10 cellular contexts compared by ENCODE assay signal in the genomic region with DNA sequence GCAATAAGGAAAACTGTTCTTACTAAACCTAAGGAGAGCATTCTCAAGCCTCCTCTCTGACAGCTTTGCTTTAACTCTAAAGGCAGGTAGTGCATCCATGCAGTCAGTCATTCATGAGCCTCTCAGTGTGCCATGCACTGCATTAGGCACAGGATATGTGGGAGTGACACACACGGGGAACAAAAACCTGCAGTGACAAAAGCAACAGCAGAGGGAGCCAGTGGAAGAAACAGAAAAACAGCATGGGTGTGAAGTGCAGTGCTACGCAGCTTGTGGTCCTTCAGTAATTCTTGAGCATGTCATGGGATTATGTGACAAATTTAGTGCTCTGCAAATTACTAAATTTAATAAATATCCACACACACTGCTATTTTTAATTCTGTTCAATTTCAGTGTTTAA.
DNase-seq lines count a peak whose midpoint lies in the region; ATAC-seq and TF ChIP-seq lines count a peak whose summit lies in the region.
"Had no signal": no experiment of that assay in that cellular context is flagged by ENCODE, and none has a peak within 500 bp of the region (broad histone marks: within the 10 kb centered on the region; RNA-seq: fewer than 3 reads in every experiment).

No MANE protein-coding gene starts in this region.

- no peaks in the 10 kb centered on the region for H3K4me1 ChIP-seq in cardiac muscle cell (ENCODE audit: low read depth)

- H3K36me3 ChIP-seq in cardiac muscle cell, result peaks cover 5% of the 10 kb centered on the region

- H3K27me3 Mint-ChIP-seq in activated CD4-positive, alpha-beta memory T cell treated with anti-CD3 and anti-CD28 coated beads, Interleukin-2, amount 10 ng/mL, durations not matched to agents 7 days and 5 days, result no peaks in the 10 kb centered on the region
- H3K27me3 Mint-ChIP-seq in mesothelial cell of epicardium (ENCODE audit: low read depth), result no peaks in the 10 kb centered on the region
- H3K27me3 Mint-ChIP-seq: naive thymus-derived CD8-positive, alpha-beta T cell had no signal

- CTCF ChIA-PET in activated CD4-positive, alpha-beta memory T cell treated with anti-CD3 and anti-CD28 coated beads, Interleukin-2, amount 10 ng/mL, durations not matched to agents 7 days and 5 days (lab: Charles Lee), result interaction anchor here (1.5 to 1.8 kb wide), 2 partner anchors 76 to 78 kb away, joined by 4 to 6 read pairs; no protein-coding TSS in a partner anchor

- H3K4me1 Mint-ChIP-seq in activated CD4-positive, alpha-beta memory T cell treated with anti-CD3 and anti-CD28 coated beads, Interleukin-2, amount 10 ng/mL, durations not matched to agents 7 days and 5 days, result no peaks in the 10 kb centered on the region
- H3K4me1 Mint-ChIP-seq in mesothelial cell of epicardium, result peaks cover 13% of the 10 kb centered on the region

- H3K27ac Mint-ChIP-seq in activated CD4-positive, alpha-beta memory T cell treated with anti-CD3 and anti-CD28 coated beads, Interleukin-2, amount 10 ng/mL, durations not matched to agents 7 days and 5 days, result no peak overlapping the region
- H3K27ac Mint-ChIP-seq in mesothelial cell of epicardium, result no peak overlapping the region

- POLR2A ChIA-PET in activated CD4-positive, alpha-beta memory T cell treated with anti-CD3 and anti-CD28 coated beads, Interleukin-2, amount 10 ng/mL, durations not matched to agents 7 days and 5 days (lab: Charles Lee), result no interaction called here

- H3K4me3 ChIP-seq in cardiac muscle cell, result no peak overlapping the region
- H3K4me3 ChIP-seq in retinal pigment epithelial cell (ENCODE audit: low read length), result no peak overlapping the region
- H3K4me3 ChIP-seq: SK-N-MC had no signal

- in situ Hi-C loops in Caki2 (cut with HindIII; ENCODE audit: low pct_unique_long_range_greater_than_20kb, low sequenced_read_pairs), result no loop called here

- no peak overlapping the region for H3K4me3 Mint-ChIP-seq in activated CD4-positive, alpha-beta memory T cell treated with anti-CD3 and anti-CD28 coated beads, Interleukin-2, amount 10 ng/mL, durations not matched to agents 7 days and 5 days
- H3K4me3 Mint-ChIP-seq in mesothelial cell of epicardium, result no peak overlapping the region
- H3K4me3 Mint-ChIP-seq: naive thymus-derived CD8-positive, alpha-beta T cell had no signal

- no peak overlapping the region for H3K27ac ChIP-seq in cardiac muscle cell
- H3K27ac ChIP-seq: SK-N-MC had no signal

- no peaks in the 10 kb centered on the region for H3K9me3 ChIP-seq in cardiac muscle cell (ENCODE audit: low read depth)

- H3K27me3 ChIP-seq in cardiac muscle cell, result no peaks in the 10 kb centered on the region

- H3K9me3 Mint-ChIP-seq in activated CD4-positive, alpha-beta memory T cell treated with anti-CD3 and anti-CD28 coated beads, Interleukin-2, amount 10 ng/mL, durations not matched to agents 7 days and 5 days, result no peaks in the 10 kb centered on the region
- H3K9me3 Mint-ChIP-seq in mesothelial cell of epicardium, result no peaks in the 10 kb centered on the region
- H3K9me3 Mint-ChIP-seq: naive thymus-derived CD8-positive, alpha-beta T cell had no signal

- peak; percentile 63 for ATAC-seq in GM19351 (IDR thresholded peaks at IDR 0.05; ENCODE audit: unreplicated experiment)
- no peak for ATAC-seq in HG03521 (IDR thresholded peaks at IDR 0.05; ENCODE audit: unreplicated experiment)

- peaks cover 5% of the 10 kb centered on the region for H3K36me3 Mint-ChIP-seq in activated CD4-positive, alpha-beta memory T cell treated with anti-CD3 and anti-CD28 coated beads, Interleukin-2, amount 10 ng/mL, durations not matched to agents 7 days and 5 days (ENCODE audit: low read depth)
- H3K36me3 Mint-ChIP-seq in mesothelial cell of epicardium, result peaks cover 11% of the 10 kb centered on the region

- TF ChIP-seq CTCF in cardiac muscle cell (IDR thresholded peaks at IDR 0.05; ENCODE audit: low read depth, low read length) (peak; percentile 65), retinal pigment epithelial cell (conservative IDR thresholded peaks at IDR 0.05; ENCODE audit: low read depth, low read length) (peak; percentile 75), mesothelial cell of epicardium (IDR thresholded peaks at IDR 0.05; ENCODE audit: unreplicated experiment) (no peak)

- DNase-seq in Caki2 (ENCODE audit: low read depth) (peak; percentile 27), NCI-H146 (lab: John Stamatoyannopoulos, UW) (peak; percentile 85), cardiac muscle cell (ENCODE audit: low read depth in 1 of 2, low spot score in 1 of 2) (peak; percentile 47 to 52), retinal pigment epithelial cell (ENCODE audit: low read depth) (no peak), mesothelial cell of epicardium (ENCODE audit: low spot score in 2 of 2, unreplicated experiment in 2 of 2) (no peak)
- peak; percentile 28 for DNase-seq in activated CD4-positive, alpha-beta memory T cell treated with anti-CD3 and anti-CD28 coated beads, Interleukin-2, amount 10 ng/mL, durations not matched to agents 7 days and 5 days

Comparison
In these comparisons a context has a peak if more than half of its experiments do, and no peak if none do; other contexts are left out.
1. DNase-seq: peak in Caki2 (single experiment), NCI-H146 (single experiment), activated CD4-positive, alpha-beta memory T cell treated with anti-CD3 and anti-CD28 coated beads, Interleukin-2, amount 10 ng/mL, durations not matched to agents 7 days and 5 days (single experiment) and cardiac muscle cell (2 of 2); none in retinal pigment epithelial cell (single experiment) and mesothelial cell of epicardium (0 of 2).